Comparison of ENCODE assay signal across 28 cellular contexts in genomic region chr1:222529916-222530315, GRCh38. TPM values are rescaled to one million over a fixed set of nuclear protein-coding genes. Genes with fewer than 3 reads are reported as not detected.
"Had no signal": no experiment of that assay in that cellular context is flagged by ENCODE, and none has a peak within 500 bp of the region (broad histone marks: within the 10 kb centered on the region; RNA-seq: fewer than 3 reads in every experiment).

No MANE protein-coding gene starts in this region.

- H3K27ac Mint-ChIP-seq: natural killer cell; progenitor cell of endocrine pancreas; stimulated activated effector memory CD8-positive, alpha-beta T cell treated with anti-CD3 and anti-CD28 coated beads, Interleukin-12 subunit alpha, Interleukin-12 subunit beta, amount 100 ng/mL, for 72 hours; type B pancreatic cell had no signal

- H3K36me3 ChIP-seq: esophagus squamous epithelium, gastrocnemius medialis, neutrophil, stomach, tibial artery had no signal

- H3K9me3 ChIP-seq: esophagus squamous epithelium, gastrocnemius medialis, neutrophil, stomach, tibial artery had no signal

- H2AFZ ChIP-seq: parathyroid adenoma had no signal

- H3K4me1 Mint-ChIP-seq: natural killer cell; neural crest cell; stimulated activated effector memory CD8-positive, alpha-beta T cell treated with anti-CD3 and anti-CD28 coated beads, Interleukin-12 subunit alpha, Interleukin-12 subunit beta, amount 100 ng/mL, for 72 hours had no signal

- ATAC-seq: effector memory CD8-positive, alpha-beta T cell; gastrocnemius medialis; natural killer cell; sciatic nerve; stimulated activated effector memory CD8-positive, alpha-beta T cell treated with anti-CD3 and anti-CD28 coated beads, Interleukin-12 subunit alpha, Interleukin-12 subunit beta, amount 100 ng/mL, for 72 hours had no signal

- H3K4me3 ChIP-seq: coronary artery, esophagus squamous epithelium, gastrocnemius medialis, stomach, tibial artery had no signal

- H3K27ac ChIP-seq: coronary artery, esophagus squamous epithelium, gastrocnemius medialis, neutrophil, parathyroid adenoma, stomach, tibial artery had no signal

- DNase-seq: effector memory CD8-positive, alpha-beta T cell; erythroblast; esophagus squamous epithelium; foreskin fibroblast; gastrocnemius medialis; head of caudate nucleus; mesendoderm; midbrain; natural killer cell; stimulated activated CD4-positive, alpha-beta T cell treated with anti-CD3 and anti-CD28 coated beads, Interleukin-2, amount 100 ng/mL, for 24 hours; stimulated activated CD4-positive, alpha-beta T cell treated with anti-CD3 and anti-CD28 coated beads, Interleukin-4, amount 100 ng/mL, for 24 hours; stimulated activated naive CD4-positive, alpha-beta T cell treated with Interleukin-2 at 50 U/mL for 16 hours; stomach; tibial artery had no signal

- H3K79me2 ChIP-seq: parathyroid adenoma had no signal

- H3K36me3 Mint-ChIP-seq: natural killer cell; stimulated activated effector memory CD8-positive, alpha-beta T cell treated with anti-CD3 and anti-CD28 coated beads, Interleukin-12 subunit alpha, Interleukin-12 subunit beta, amount 100 ng/mL, for 72 hours; type B pancreatic cell had no signal

- H3K4me1 ChIP-seq: esophagus squamous epithelium, gastrocnemius medialis, parathyroid adenoma, stomach, tibial artery had no signal

- H3K27me3 ChIP-seq: gastrocnemius medialis, neutrophil, stomach, tibial artery had no signal

- H3K9ac ChIP-seq: parathyroid adenoma had no signal

- H3K9me3 Mint-ChIP-seq: effector memory CD8-positive, alpha-beta T cell; natural killer cell; stimulated activated effector memory CD8-positive, alpha-beta T cell treated with anti-CD3 and anti-CD28 coated beads, Interleukin-12 subunit alpha, Interleukin-12 subunit beta, amount 100 ng/mL, for 72 hours had no signal

- H3K4me3 Mint-ChIP-seq: effector memory CD8-positive, alpha-beta T cell; natural killer cell; neural crest cell; stimulated activated effector memory CD8-positive, alpha-beta T cell treated with anti-CD3 and anti-CD28 coated beads, Interleukin-12 subunit alpha, Interleukin-12 subunit beta, amount 100 ng/mL, for 72 hours; type B pancreatic cell had no signal

- H3K27me3 Mint-ChIP-seq: type B pancreatic cell had no signal

RNA-seq across cellular contexts. Expression of gene HHIPL2, which starts 18.0 kb away (rescaled TPM):
- total RNA-seq: dermis microvascular lymphatic vessel endothelial cell, esophagus squamous epithelium, gastrocnemius medialis, glomerular endothelial cell, lung microvascular endothelial cell, myocyte, stomach, subcutaneous adipose tissue had no signal
- polyA plus RNA-seq: urinary bladder had no signal
